In genomic region chr2:158890296-158890905, GRCh38 we compare ENCODE assay signal across 16 cellular contexts.
DNase-seq lines count a peak whose midpoint lies in the region; ATAC-seq and TF ChIP-seq lines count a peak whose summit lies in the region.
"Had no signal": no experiment of that assay in that cellular context is flagged by ENCODE, and none has a peak within 500 bp of the region (broad histone marks: within the 10 kb centered on the region; RNA-seq: fewer than 3 reads in every experiment).

No MANE protein-coding gene starts in this region.

- H3K4me2 ChIP-seq in smooth muscle cell (no peak overlapping the region), mesendoderm (ENCODE audit: low read length) (no peak overlapping the region)

- no peak overlapping the region for H3K23ac ChIP-seq in mesendoderm (ENCODE audit: low read length)

- no peaks in the 10 kb centered on the region for H3K4me1 ChIP-seq in smooth muscle cell (ENCODE audit: low read depth)
- H3K4me1 ChIP-seq in effector memory CD4-positive, alpha-beta T cell (ENCODE audit: control insufficient read depth, insufficient read depth, low read length, poor library complexity, severe bottlenecking), result no peaks in the 10 kb centered on the region
- no peaks in the 10 kb centered on the region for H3K4me1 ChIP-seq in mesendoderm (ENCODE audit: control insufficient read depth, low read depth, low read length)

- no peaks in the 10 kb centered on the region for H4K20me1 ChIP-seq in smooth muscle cell (ENCODE audit: low read depth)

- H3K18ac ChIP-seq in mesendoderm (ENCODE audit: low read length), result no peak overlapping the region

- DNase-seq in EH (ENCODE audit: low read depth) (peak; percentile 62), RPMI7951 (ENCODE audit: low read depth) (peak; percentile 44), epithelial cell of prostate (ENCODE audit: low read depth, low spot score) (no peak), smooth muscle cell (lab: John Stamatoyannopoulos, UW; ENCODE audit: unreplicated experiment) (no peak), NCI-H1048 (lab: John Stamatoyannopoulos, UW) (no peak), mesendoderm (no peak)
- DNase-seq in effector memory CD4-positive, alpha-beta T cell, result no peak
- DNase-seq: COR-L47, GOT3, KBM-7, MG63, NCI-H1105 treated with DMSO at 0.1 percent for 48 hours, NCI-H187, SHP77 treated with DMSO at 0.1 percent for 48 hours had no signal

- no peak overlapping the region for H2BK120ac ChIP-seq in mesendoderm (ENCODE audit: low read depth, low read length)

- no peaks in the 10 kb centered on the region for H3K9me3 ChIP-seq in smooth muscle cell (replicated peaks; ENCODE audit: low read depth)
- H3K9me3 ChIP-seq in effector memory CD4-positive, alpha-beta T cell (ENCODE audit: control insufficient read depth, low read length), result no peaks in the 10 kb centered on the region
- H3K9me3 ChIP-seq: MG63 had no signal

- H3K9ac ChIP-seq in smooth muscle cell (ENCODE audit: low read depth) (no peak overlapping the region), mesendoderm (ENCODE audit: low read length) (no peak overlapping the region)

- H3K4ac ChIP-seq in mesendoderm (ENCODE audit: low read depth, low read length), result no peak overlapping the region

- no peak overlapping the region for H2AK5ac ChIP-seq in mesendoderm (ENCODE audit: low read length)

- H3K79me2 ChIP-seq in smooth muscle cell (ENCODE audit: low read depth) (no peaks in the 10 kb centered on the region), mesendoderm (ENCODE audit: control insufficient read depth, insufficient read depth, low read length) (no peaks in the 10 kb centered on the region)

- H3K4me3 ChIP-seq in smooth muscle cell (no peak overlapping the region), mesendoderm (ENCODE audit: low read length) (no peak overlapping the region)
- H3K4me3 ChIP-seq in effector memory CD4-positive, alpha-beta T cell (ENCODE audit: insufficient read depth, low read depth, low read length, poor library complexity, severe bottlenecking), result no peak overlapping the region
- H3K4me3 ChIP-seq: MG63 had no signal

- 76% methylated on average over 3 of the region's 3 CpGs for WGBS in smooth muscle cell (ENCODE audit: low lambda C conversion rate)
- WGBS in mesendoderm (ENCODE audit: extremely low coverage, insufficient coverage, low lambda C conversion rate), result no CpG with 5 or more reads among the region's 3 CpGs

- H2AFZ ChIP-seq in smooth muscle cell (ENCODE audit: low read depth), result no peak overlapping the region

- TF ChIP-seq CTCF in smooth muscle cell (IDR thresholded peaks at IDR 0.05; ENCODE audit: borderline replicate concordance, insufficient read depth, poor library complexity, severe bottlenecking), result no peak

- H4K5ac ChIP-seq in mesendoderm (ENCODE audit: low read length), result no peak overlapping the region

- H2BK5ac ChIP-seq in mesendoderm (ENCODE audit: low read length), result no peak overlapping the region

- peak overlapping the region; percentile 98 for H3K27ac ChIP-seq in epithelial cell of prostate
- peak overlapping the region; percentile 65 for H3K27ac ChIP-seq in smooth muscle cell (ENCODE audit: low read depth)
- H3K27ac ChIP-seq in effector memory CD4-positive, alpha-beta T cell (ENCODE audit: insufficient read depth, low read length, poor library complexity, severe bottlenecking), result no peak overlapping the region
- no peak overlapping the region for H3K27ac ChIP-seq in mesendoderm (ENCODE audit: low read depth, low read length)
- H3K27ac ChIP-seq: C4-2B had no signal

- no peak overlapping the region for H2BK15ac ChIP-seq in mesendoderm (replicated peaks; ENCODE audit: low read depth)

- H3K56ac ChIP-seq in mesendoderm (ENCODE audit: low read length), result no peak overlapping the region

- H3K27me3 ChIP-seq in smooth muscle cell (ENCODE audit: low read depth) (no peaks in the 10 kb centered on the region), mesendoderm (ENCODE audit: insufficient read depth, low read length, poor library complexity) (no peaks in the 10 kb centered on the region)
- H3K27me3 ChIP-seq in effector memory CD4-positive, alpha-beta T cell (replicated peaks; ENCODE audit: control insufficient read depth, insufficient read depth, low read length, poor library complexity, severe bottlenecking), result no peaks in the 10 kb centered on the region
- H3K27me3 ChIP-seq: MG63 had no signal

- H3K36me3 ChIP-seq in smooth muscle cell (ENCODE audit: low read depth) (no peaks in the 10 kb centered on the region), mesendoderm (ENCODE audit: control insufficient read depth, insufficient read depth, low read length) (no peaks in the 10 kb centered on the region)
- no peaks in the 10 kb centered on the region for H3K36me3 ChIP-seq in effector memory CD4-positive, alpha-beta T cell (ENCODE audit: control insufficient read depth, insufficient read depth, low read length)
- H3K36me3 ChIP-seq: MG63 had no signal

- H4K8ac ChIP-seq in mesendoderm (ENCODE audit: low read depth, low read length), result no peak overlapping the region

- H3F3A ChIP-seq in smooth muscle cell (ENCODE audit: low read depth), result no peaks in the 10 kb centered on the region

- ATAC-seq in HG03442 (IDR thresholded peaks at IDR 0.05; ENCODE audit: unreplicated experiment), result no peak

- no peaks in the 10 kb centered on the region for H3K79me1 ChIP-seq in mesendoderm (ENCODE audit: low read length)

Comparison
In these comparisons a context has a peak if more than half of its experiments do, and no peak if none do; other contexts are left out.
1. DNase-seq: peak in EH (single experiment) and RPMI7951 (single experiment); none in epithelial cell of prostate (single experiment), smooth muscle cell (single experiment), NCI-H1048 (single experiment), effector memory CD4-positive, alpha-beta T cell (0 of 3) and mesendoderm (single experiment).
2. H3K27ac ChIP-seq: peak in epithelial cell of prostate (single experiment) and smooth muscle cell (single experiment); none in effector memory CD4-positive, alpha-beta T cell (single experiment) and mesendoderm (single experiment).